8 cellular contexts compared by ENCODE assay signal in genomic region chr10:28533315-28533564, GRCh38. TPM values are rescaled to one million over a fixed set of nuclear protein-coding genes. Genes with fewer than 3 reads are reported as not detected.
DNase-seq lines count a peak whose midpoint lies in the region; ATAC-seq, FAIRE-seq and TF ChIP-seq lines count a peak whose summit lies in the region.

No MANE protein-coding gene starts in this region.

- H3K9ac ChIP-seq in kidney (ENCODE audit: low read length in 2 of 2) = no peak overlapping the region

- H3K27ac ChIP-seq in kidney (ENCODE audit: low read depth in 2 of 2, low read length in 2 of 2) (peak overlapping the region; percentile 99 to 100), tibial artery (peak overlapping the region; percentile 96 to 99)

- H3K27me3 ChIP-seq in tibial artery = no peaks in the 10 kb centered on the region

- H3K4me3 ChIP-seq in kidney (ENCODE audit: low read length in 2 of 2) (peak overlapping the region; percentile 28 to 87), tibial artery (peak overlapping the region; percentile 93 to 100)

- H3K9me3 ChIP-seq in kidney (ENCODE audit: control insufficient read depth in 1 of 2, low read length in 2 of 2) = no peaks in the 10 kb centered on the region
- H3K9me3 ChIP-seq in tibial artery = no peaks in the 10 kb centered on the region

- peak overlapping the region; percentile 100 for H3K27ac Mint-ChIP-seq in activated T-helper 1 cell treated with anti-CD3 and anti-CD28 coated beads, Interleukin-12 subunit alpha, Interleukin-12 subunit beta, Interleukin-2, Interleukin-4 antibody, amounts not matched to agents 30 ng/mL and 10 ng/mL and 1 ng/mL, durations not matched to agents 14 hours and 24 hours and 36 hours

- intact Hi-C loops in activated T-helper 1 cell treated with anti-CD3 and anti-CD28 coated beads, Interleukin-12 subunit alpha, Interleukin-12 subunit beta, Interleukin-2, Interleukin-4 antibody, amounts not matched to agents 30 ng/mL and 10 ng/mL and 1 ng/mL, durations not matched to agents 14 hours and 24 hours and 36 hours (cut with micrococcal nuclease) = loop anchor here (1.0 to 5.0 kb wide), 10 partner anchors 74 to 1672 kb away; partner anchors contain the start of genes ABI1, MASTL, MPP7 and RAB18
- intact Hi-C loops in kidney (cut with DNase I) (no loop called here), tibial artery (cut with DNase I; ENCODE audit: low total_unique reads) (no loop called here)

- FAIRE-seq in kidney (lab: Jason Lieb, UNC) = no peak

- H3K4me1 ChIP-seq in kidney (ENCODE audit: control insufficient read depth in 1 of 2, insufficient read depth in 1 of 2, low read depth in 1 of 2, low read length in 2 of 2) (peaks cover 9 to 10% of the 10 kb centered on the region in 2 donors), tibial artery (peaks cover 0 to 55% (median 26%) of the 10 kb centered on the region in 4 donors)

- peaks cover 47% of the 10 kb centered on the region for H3K36me3 Mint-ChIP-seq in activated T-helper 1 cell treated with anti-CD3 and anti-CD28 coated beads, Interleukin-12 subunit alpha, Interleukin-12 subunit beta, Interleukin-2, Interleukin-4 antibody, amounts not matched to agents 30 ng/mL and 10 ng/mL and 1 ng/mL, durations not matched to agents 14 hours and 24 hours and 36 hours (ENCODE audit: low read depth)

- DNase-seq in activated T-helper 1 cell treated with anti-CD3 and anti-CD28 coated beads, Interleukin-12 subunit alpha, Interleukin-12 subunit beta, Interleukin-2, Interleukin-4 antibody, amounts not matched to agents 30 ng/mL and 10 ng/mL and 1 ng/mL, durations not matched to agents 14 hours and 24 hours and 36 hours (ENCODE audit: low spot score) = no peak
- DNase-seq in kidney = no peak
- no peak for DNase-seq in tibial artery
- DNase-seq in EL = no peak
- no peak for DNase-seq in HK-2 (ENCODE audit: unreplicated experiment)
- DNase-seq in effector CD8-positive, alpha-beta T cell (lab: John Stamatoyannopoulos, UW) = no peak

- H3K9me3 Mint-ChIP-seq in activated T-helper 1 cell treated with anti-CD3 and anti-CD28 coated beads, Interleukin-12 subunit alpha, Interleukin-12 subunit beta, Interleukin-2, Interleukin-4 antibody, amounts not matched to agents 30 ng/mL and 10 ng/mL and 1 ng/mL, durations not matched to agents 14 hours and 24 hours and 36 hours = no peaks in the 10 kb centered on the region

- peak overlapping the region; percentile 97 for H3K4me3 Mint-ChIP-seq in activated T-helper 1 cell treated with anti-CD3 and anti-CD28 coated beads, Interleukin-12 subunit alpha, Interleukin-12 subunit beta, Interleukin-2, Interleukin-4 antibody, amounts not matched to agents 30 ng/mL and 10 ng/mL and 1 ng/mL, durations not matched to agents 14 hours and 24 hours and 36 hours

- H3K36me3 ChIP-seq in kidney (ENCODE audit: control insufficient read depth in 1 of 2, insufficient read depth in 2 of 2, low read length in 2 of 2) (peaks cover 10 to 21% of the 10 kb centered on the region in 2 donors), tibial artery (peaks cover 30 to 32% (median 30%) of the 10 kb centered on the region in 3 donors)

- no peak for TF ChIP-seq CTCF in kidney (IDR thresholded peaks at IDR 0.05; ENCODE audit: borderline replicate concordance, extremely low read depth, insufficient read depth)
- no peak for TF ChIP-seq CTCF in tibial artery (IDR thresholded peaks at IDR 0.05)

- ATAC-seq in GM19035 (IDR thresholded peaks at IDR 0.05; ENCODE audit: unreplicated experiment) (peak; percentile 1), HG02981 (IDR thresholded peaks at IDR 0.05; ENCODE audit: unreplicated experiment) (peak; percentile 3)

- no peaks in the 10 kb centered on the region for H3K27me3 Mint-ChIP-seq in activated T-helper 1 cell treated with anti-CD3 and anti-CD28 coated beads, Interleukin-12 subunit alpha, Interleukin-12 subunit beta, Interleukin-2, Interleukin-4 antibody, amounts not matched to agents 30 ng/mL and 10 ng/mL and 1 ng/mL, durations not matched to agents 14 hours and 24 hours and 36 hours (ENCODE audit: insufficient read depth)

- H3K4me1 Mint-ChIP-seq in activated T-helper 1 cell treated with anti-CD3 and anti-CD28 coated beads, Interleukin-12 subunit alpha, Interleukin-12 subunit beta, Interleukin-2, Interleukin-4 antibody, amounts not matched to agents 30 ng/mL and 10 ng/mL and 1 ng/mL, durations not matched to agents 14 hours and 24 hours and 36 hours (ENCODE audit: low read depth) = peaks cover 58% of the 10 kb centered on the region

RNA-seq across cellular contexts. Expression of gene WAC, which starts 0.3 kb away (rescaled TPM):
- total RNA-seq in activated T-helper 1 cell treated with anti-CD3 and anti-CD28 coated beads, Interleukin-12 subunit alpha, Interleukin-12 subunit beta, Interleukin-2, Interleukin-4 antibody, amounts not matched to agents 30 ng/mL and 10 ng/mL and 1 ng/mL, durations not matched to agents 14 hours and 24 hours and 36 hours = 130 and 135 TPM in 2 replicates
- 107 TPM for total RNA-seq in kidney
- 33.4 TPM for polyA plus RNA-seq in kidney (ENCODE audit: insufficient read depth, low read depth, low replicate concordance)
